ENCODE assay signal across 22 cellular contexts in the genomic region with DNA sequence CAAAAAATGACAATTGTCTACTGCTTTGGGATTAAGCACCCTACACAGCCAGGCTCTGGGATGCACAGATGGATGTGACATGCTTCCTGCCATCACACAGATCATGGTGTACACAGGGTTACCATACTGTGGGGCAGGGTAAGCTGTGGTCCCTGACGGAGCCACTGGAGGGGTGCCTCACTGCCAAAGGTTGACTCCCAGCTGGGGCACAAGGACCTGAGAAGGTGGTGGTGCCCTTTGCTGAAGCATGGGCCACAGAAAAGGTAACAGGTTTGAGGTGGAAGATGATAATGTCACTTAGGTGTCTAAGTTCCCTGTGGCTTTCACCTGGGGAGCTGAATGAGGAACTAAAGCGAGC.
DNase-seq lines count a peak whose midpoint lies in the region; ATAC-seq and TF ChIP-seq lines count a peak whose summit lies in the region.
"Had no signal": no experiment of that assay in that cellular context is flagged by ENCODE, and none has a peak within 500 bp of the region (broad histone marks: within the 10 kb centered on the region; RNA-seq: fewer than 3 reads in every experiment).

No MANE protein-coding gene starts in this region.

- peak overlapping the region; percentile 19 for H3K9ac ChIP-seq in mucosa of stomach (ENCODE audit: low read length)

- no peaks in the 10 kb centered on the region for H3K9me3 ChIP-seq in mucosa of stomach (ENCODE audit: control insufficient read depth, low read length)
- H3K9me3 ChIP-seq: pancreas had no signal

- H3K36me3 Mint-ChIP-seq in stimulated activated naive CD8-positive, alpha-beta T cell treated with anti-CD3 and anti-CD28 coated beads, Interleukin-15, Interleukin-2, amounts not matched to agents 100 ng/mL and 50 ng/mL, for 24 hours (ENCODE audit: low read depth): peaks cover 61% of the 10 kb centered on the region
- H3K36me3 Mint-ChIP-seq: natural killer cell had no signal

- no peak for TF ChIP-seq CTCF in VCaP (conservative IDR thresholded peaks at IDR 0.05)

- no peaks in the 10 kb centered on the region for H3K27me3 Mint-ChIP-seq in stimulated activated naive CD8-positive, alpha-beta T cell treated with anti-CD3 and anti-CD28 coated beads, Interleukin-15, Interleukin-2, amounts not matched to agents 100 ng/mL and 50 ng/mL, for 24 hours
- H3K27me3 Mint-ChIP-seq in stimulated activated naive CD8-positive, alpha-beta T cell treated with anti-CD3 and anti-CD28 coated beads, Interleukin-15, amount 100 ng/mL, for 72 hours: no peaks in the 10 kb centered on the region

- H3K36me3 ChIP-seq in mucosa of stomach (ENCODE audit: control insufficient read depth, insufficient read depth, low read length): no peaks in the 10 kb centered on the region
- H3K36me3 ChIP-seq: pancreas had no signal

- no peak for DNase-seq in stimulated activated naive CD8-positive, alpha-beta T cell treated with anti-CD3 and anti-CD28 coated beads, Interleukin-15, amount 100 ng/mL, for 72 hours
- DNase-seq in NCI-H2029 (lab: John Stamatoyannopoulos, UW): no peak
- DNase-seq: activated CD4-positive, alpha-beta T cell treated with anti-CD3 and anti-CD28 coated beads for 1 hour; amygdala; CD8-positive, alpha-beta T cell; cortex of kidney; DND-41; endodermal cell; KBM-7; MV-4-11; natural killer cell; NCI-H1694 treated with DMSO at 0.1 percent for 48 hours; NCI-H69; right cardiac atrium; Right ventricle myocardium superior; SW 1271 had no signal

- H3K4me1 Mint-ChIP-seq in stimulated activated naive CD8-positive, alpha-beta T cell treated with anti-CD3 and anti-CD28 coated beads, Interleukin-15, Interleukin-2, amounts not matched to agents 100 ng/mL and 50 ng/mL, for 24 hours (ENCODE audit: low read depth): peaks cover 23% of the 10 kb centered on the region
- H3K4me1 Mint-ChIP-seq in stimulated activated naive CD8-positive, alpha-beta T cell treated with anti-CD3 and anti-CD28 coated beads, Interleukin-15, amount 100 ng/mL, for 72 hours: peaks cover 19% of the 10 kb centered on the region
- H3K4me1 Mint-ChIP-seq: natural killer cell had no signal

- H3K9me3 Mint-ChIP-seq in stimulated activated naive CD8-positive, alpha-beta T cell treated with anti-CD3 and anti-CD28 coated beads, Interleukin-15, Interleukin-2, amounts not matched to agents 100 ng/mL and 50 ng/mL, for 24 hours: no peaks in the 10 kb centered on the region
- no peaks in the 10 kb centered on the region for H3K9me3 Mint-ChIP-seq in stimulated activated naive CD8-positive, alpha-beta T cell treated with anti-CD3 and anti-CD28 coated beads, Interleukin-15, amount 100 ng/mL, for 72 hours
- H3K9me3 Mint-ChIP-seq: CD8-positive, alpha-beta T cell; endodermal cell; natural killer cell had no signal

- no peak for ATAC-seq in stimulated activated naive CD8-positive, alpha-beta T cell treated with anti-CD3 and anti-CD28 coated beads, Interleukin-15, amount 100 ng/mL, for 72 hours
- ATAC-seq in HG02678 (IDR thresholded peaks at IDR 0.05; ENCODE audit: unreplicated experiment) (no peak), GM21825 (IDR thresholded peaks at IDR 0.05; ENCODE audit: unreplicated experiment) (no peak)
- ATAC-seq: CD8-positive, alpha-beta T cell; natural killer cell had no signal

- peaks cover 39% of the 10 kb centered on the region for H3K4me1 ChIP-seq in mucosa of stomach (ENCODE audit: control insufficient read depth, insufficient read depth, low read length)
- H3K4me1 ChIP-seq: pancreas had no signal

- H3K27me3 ChIP-seq in mucosa of stomach (ENCODE audit: control insufficient read depth, insufficient read depth, low read length): no peaks in the 10 kb centered on the region
- H3K27me3 ChIP-seq: pancreas had no signal

- H3K27ac ChIP-seq in VCaP: peak overlapping the region; percentile 64
- H3K27ac ChIP-seq: pancreas had no signal

- no peak overlapping the region for H3K4me3 Mint-ChIP-seq in stimulated activated naive CD8-positive, alpha-beta T cell treated with anti-CD3 and anti-CD28 coated beads, Interleukin-15, Interleukin-2, amounts not matched to agents 100 ng/mL and 50 ng/mL, for 24 hours
- H3K4me3 Mint-ChIP-seq in stimulated activated naive CD8-positive, alpha-beta T cell treated with anti-CD3 and anti-CD28 coated beads, Interleukin-15, amount 100 ng/mL, for 72 hours: no peak overlapping the region
- H3K4me3 Mint-ChIP-seq: CD8-positive, alpha-beta T cell; endodermal cell; natural killer cell had no signal

- H3K27ac Mint-ChIP-seq in stimulated activated naive CD8-positive, alpha-beta T cell treated with anti-CD3 and anti-CD28 coated beads, Interleukin-15, Interleukin-2, amounts not matched to agents 100 ng/mL and 50 ng/mL, for 24 hours: peak overlapping the region; percentile 63
- H3K27ac Mint-ChIP-seq in stimulated activated naive CD8-positive, alpha-beta T cell treated with anti-CD3 and anti-CD28 coated beads, Interleukin-15, amount 100 ng/mL, for 72 hours: no peak overlapping the region
- H3K27ac Mint-ChIP-seq: endodermal cell, natural killer cell had no signal

- H3K4me3 ChIP-seq in mucosa of stomach (ENCODE audit: low read length): no peak overlapping the region
- H3K4me3 ChIP-seq: pancreas had no signal
